ENCODE assay signal across 1 cellular context in genomic region chr2:20635698-20636584, GRCh38.
A peak's percentile ranks its signal among the peaks of the same experiment; 100 is the strongest.
TF ChIP-seq lines count a peak whose summit lies in the region.

No MANE protein-coding gene starts in this region.

TF ChIP-seq in HepG2, 621 proteins besides CTCF, POLR2A, EP300 and RAD21 (continued from another document and continues in another):
- TF ChIP-seq TRAFD1 (CRISPR knock-in tag; IDR thresholded peaks at IDR 0.05; ENCODE audit: borderline replicate concordance) (peak; percentile 66; the same call in 1 of the 2 replicates), ZNF318 (CRISPR knock-in tag; IDR thresholded peaks at IDR 0.05) (0 out of 2 replicates have a peak, but pooled peaks have one; percentile 42), TRIM24 (CRISPR knock-in tag; IDR thresholded peaks at IDR 0.05) (no peak), CREB1 (IDR thresholded peaks at IDR 0.05) (no peak), CREB1 (CRISPR knock-in tag; IDR thresholded peaks at IDR 0.05) (no peak), ATF3 (CRISPR knock-in tag; IDR thresholded peaks at IDR 0.05) (peak; percentile 51; the same call in 1 of the 2 replicates), NCOA1 (CRISPR knock-in tag; IDR thresholded peaks at IDR 0.05) (no peak), CBX5 (CRISPR knock-in tag; IDR thresholded peaks at IDR 0.05; ENCODE audit: borderline replicate concordance) (peak; percentile 95), ATF1 (CRISPR knock-in tag; IDR thresholded peaks at IDR 0.05) (no peak), SIX1 (CRISPR knock-in tag; IDR thresholded peaks at IDR 0.05; ENCODE audit: borderline replicate concordance) (peak; percentile 38; the same call in 1 of the 2 replicates), KLF9 (CRISPR knock-in tag; IDR thresholded peaks at IDR 0.05; ENCODE audit: low read depth) (no peak), SALL1 (CRISPR knock-in tag; IDR thresholded peaks at IDR 0.05) (peak; percentile 95), ZNF121 (CRISPR knock-in tag; IDR thresholded peaks at IDR 0.05) (no peak), ZNF619 (CRISPR knock-in tag; IDR thresholded peaks at IDR 0.05) (peak; percentile 96; the same call in 1 of the 2 replicates), AFF4 (CRISPR knock-in tag; IDR thresholded peaks at IDR 0.05) (no peak), ZNF3 (CRISPR knock-in tag; IDR thresholded peaks at IDR 0.05) (no peak), ESRRA (CRISPR knock-in tag; IDR thresholded peaks at IDR 0.05; ENCODE audit: low read depth) (peak; percentile 81; the same call in 1 of the 2 replicates), ZNF496 (CRISPR knock-in tag; IDR thresholded peaks at IDR 0.05; ENCODE audit: insufficient replicate concordance) (no peak), RNF2 (conservative IDR thresholded peaks at IDR 0.05; ENCODE audit: low read depth) (no peak), RAD51 (IDR thresholded peaks at IDR 0.05; ENCODE audit: borderline replicate concordance) (no peak), IRF9 (CRISPR knock-in tag; IDR thresholded peaks at IDR 0.05; ENCODE audit: borderline replicate concordance) (peak; percentile 84; the same call in 1 of the 2 replicates), RORA (CRISPR knock-in tag; IDR thresholded peaks at IDR 0.05) (no peak), CEBPZ (IDR thresholded peaks at IDR 0.05; ENCODE audit: low read length) (no peak), HMG20A (CRISPR knock-in tag; IDR thresholded peaks at IDR 0.05; ENCODE audit: borderline replicate concordance) (no peak), LCORL (IDR thresholded peaks at IDR 0.05) (no peak), LCORL (CRISPR knock-in tag; IDR thresholded peaks at IDR 0.05) (peak; percentile 84), MXI1 (IDR thresholded peaks at IDR 0.05; ENCODE audit: borderline replicate concordance, low read depth, low read length) (peak; percentile 63; the same call in 1 of the 3 replicates), GTF3A (CRISPR knock-in tag; conservative IDR thresholded peaks at IDR 0.05) (0 out of 2 replicates have a peak, but pooled peaks have one; percentile 63), NAIF1 (CRISPR knock-in tag; IDR thresholded peaks at IDR 0.05; ENCODE audit: borderline replicate concordance) (no peak), ZBTB3 (CRISPR knock-in tag; IDR thresholded peaks at IDR 0.05; ENCODE audit: borderline replicate concordance, low read depth) (no peak), HOMEZ (CRISPR knock-in tag; IDR thresholded peaks at IDR 0.05; ENCODE audit: low read depth) (peak; percentile 68), ZNF713 (CRISPR knock-in tag; IDR thresholded peaks at IDR 0.05) (peak; percentile 38; the same call in 1 of the 2 replicates), FOXO4 (CRISPR knock-in tag; conservative IDR thresholded peaks at IDR 0.05) (0 out of 2 replicates have a peak, but pooled peaks have one; percentile 51), KLF15 (CRISPR knock-in tag; IDR thresholded peaks at IDR 0.05; ENCODE audit: borderline replicate concordance) (no peak), POLR2AphosphoS5 (IDR thresholded peaks at IDR 0.05; ENCODE audit: low read depth, low read length) (no peak), KDM1A (CRISPR knock-in tag; IDR thresholded peaks at IDR 0.05) (no peak), ZNF652 (CRISPR knock-in tag; IDR thresholded peaks at IDR 0.05; ENCODE audit: borderline replicate concordance, low read depth) (no peak), ZNF224 (CRISPR knock-in tag; IDR thresholded peaks at IDR 0.05) (no peak), TBX2 (CRISPR knock-in tag; IDR thresholded peaks at IDR 0.05; ENCODE audit: borderline replicate concordance) (peak; percentile 66), HNRNPH1 (optimal IDR thresholded peaks at IDR 0.05; ENCODE audit: low read depth, low read length) (no peak), NFE2 (CRISPR knock-in tag; IDR thresholded peaks at IDR 0.05) (no peak)
